In the genomic region with DNA sequence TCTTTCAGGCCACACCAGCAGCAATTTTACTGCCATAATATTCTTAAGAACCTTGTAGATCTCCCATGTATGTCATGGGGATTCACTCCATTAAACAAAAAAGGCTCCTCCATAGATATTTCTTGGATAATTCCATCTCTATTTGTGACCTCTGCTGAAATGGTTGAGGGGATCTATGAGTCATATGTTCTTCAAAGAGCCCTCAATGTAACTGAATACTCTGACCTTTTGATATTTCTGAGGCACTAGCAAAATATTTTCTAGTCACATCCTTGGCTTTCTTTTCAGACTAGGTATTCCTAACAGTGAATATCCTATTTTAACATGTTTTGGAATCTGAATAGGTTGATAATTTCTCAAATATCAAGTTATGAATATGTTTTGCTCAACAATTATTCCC, we compare ENCODE assay signal across 21 cellular contexts. TPM values are rescaled to one million over a fixed set of nuclear protein-coding genes. Genes with fewer than 3 reads are reported as not detected.
A peak's percentile ranks its signal among the peaks of the same experiment; 100 is the strongest.
DNase-seq lines count a peak whose midpoint lies in the region; ATAC-seq and TF ChIP-seq lines count a peak whose summit lies in the region.
"Had no signal": no experiment of that assay in that cellular context is flagged by ENCODE, and none has a peak within 500 bp of the region (broad histone marks: within the 10 kb centered on the region; RNA-seq: fewer than 3 reads in every experiment).

No MANE protein-coding gene starts in this region.

- peaks cover 26% of the 10 kb centered on the region for H3K4me1 ChIP-seq in CD8-positive, alpha-beta memory T cell (ENCODE audit: insufficient read depth, low read length)
- H3K4me1 ChIP-seq in naive thymus-derived CD4-positive, alpha-beta T cell (ENCODE audit: control insufficient read depth in 2 of 2, insufficient read depth in 2 of 2, low read length in 2 of 2): peaks cover 4 to 12% of the 10 kb centered on the region in 2 donors
- H3K4me1 ChIP-seq: SJSA1 had no signal

- H3K36me3 Mint-ChIP-seq in activated CD4-positive, alpha-beta T cell treated with anti-CD3 and anti-CD28 coated beads for 36 hours (ENCODE audit: low read depth): peaks cover 36% of the 10 kb centered on the region
- H3K36me3 Mint-ChIP-seq in CD8-positive, alpha-beta memory T cell: peaks cover 22 to 76% (median 44%) of the 10 kb centered on the region in 3 donors
- H3K36me3 Mint-ChIP-seq in activated CD8-positive, alpha-beta T cell treated with anti-CD3 and anti-CD28 coated beads for 36 hours (ENCODE audit: low read depth): peaks cover 76% of the 10 kb centered on the region
- H3K36me3 Mint-ChIP-seq in naive thymus-derived CD4-positive, alpha-beta T cell: peaks cover 20 to 68% (median 52%) of the 10 kb centered on the region in 5 donors

- H3K27me3 ChIP-seq in CD8-positive, alpha-beta memory T cell (ENCODE audit: insufficient read depth, low read length, poor library complexity, severe bottlenecking): no peaks in the 10 kb centered on the region
- no peaks in the 10 kb centered on the region for H3K27me3 ChIP-seq in naive thymus-derived CD4-positive, alpha-beta T cell (ENCODE audit: control insufficient read depth in 2 of 2, insufficient read depth in 2 of 2, low read length in 2 of 2)

- no peak for DNase-seq in activated CD4-positive, alpha-beta T cell treated with anti-CD3 and anti-CD28 coated beads for 36 hours
- DNase-seq in activated CD4-positive, alpha-beta T cell treated with anti-CD3 and anti-CD28 coated beads, Interleukin-2, amount 50 U/mL, for 1 hour: no peak
- no peak for DNase-seq in CD8-positive, alpha-beta memory T cell
- no peak for DNase-seq in activated CD8-positive, alpha-beta T cell treated with anti-CD3 and anti-CD28 coated beads for 36 hours
- no peak for DNase-seq in naive thymus-derived CD4-positive, alpha-beta T cell
- DNase-seq in posterior vena cava (ENCODE audit: low spot score) (no peak), GOT3 (lab: John Stamatoyannopoulos, UW) (no peak)
- DNase-seq: ACHN, EL, GF-D8, Kasumi-1, NCI-H1417 treated with DMSO at 0.1 percent for 48 hours, NCI-H187, NCI-H446, NCI-H526, OCI-M1 had no signal

- H3K36me3 ChIP-seq in CD8-positive, alpha-beta memory T cell (ENCODE audit: insufficient read depth, low read length): peaks cover 3% of the 10 kb centered on the region
- no peaks in the 10 kb centered on the region for H3K36me3 ChIP-seq in naive thymus-derived CD4-positive, alpha-beta T cell (ENCODE audit: control insufficient read depth in 2 of 3, insufficient read depth in 3 of 3, low read length in 3 of 3)
- H3K36me3 ChIP-seq: BLaER1 treated with 17β-estradiol and CSF1 and Interleukin-3, amounts not matched to agents 10 nM and 100 nM; SJSA1 had no signal

- no peak overlapping the region for H3K4me3 ChIP-seq in CD8-positive, alpha-beta memory T cell (ENCODE audit: low read length)
- no peak overlapping the region for H3K4me3 ChIP-seq in naive thymus-derived CD4-positive, alpha-beta T cell (ENCODE audit: low read length)
- H3K4me3 ChIP-seq: BLaER1 treated with 17β-estradiol and CSF1 and Interleukin-3, amounts not matched to agents 10 nM and 100 nM; SJSA1 had no signal

- no peaks in the 10 kb centered on the region for H3K27me3 Mint-ChIP-seq in activated CD4-positive, alpha-beta T cell treated with anti-CD3 and anti-CD28 coated beads for 36 hours
- H3K27me3 Mint-ChIP-seq in CD8-positive, alpha-beta memory T cell: peaks cover 3 to 18% of the 10 kb centered on the region in 2 donors
- no peaks in the 10 kb centered on the region for H3K27me3 Mint-ChIP-seq in activated CD8-positive, alpha-beta T cell treated with anti-CD3 and anti-CD28 coated beads for 36 hours
- H3K27me3 Mint-ChIP-seq in naive thymus-derived CD4-positive, alpha-beta T cell: peaks cover 0 to 19% (median 2%) of the 10 kb centered on the region in 5 donors

- H3K27ac ChIP-seq in CD8-positive, alpha-beta memory T cell (ENCODE audit: low read depth, low read length): no peak overlapping the region
- H3K27ac ChIP-seq in naive thymus-derived CD4-positive, alpha-beta T cell (ENCODE audit: low read depth, low read length): no peak overlapping the region
- H3K27ac ChIP-seq: 22Rv1; BLaER1 treated with 17β-estradiol and CSF1 and Interleukin-3, amounts not matched to agents 10 nM and 100 nM; SJSA1 had no signal

- H3K9me3 Mint-ChIP-seq in activated CD4-positive, alpha-beta T cell treated with anti-CD3 and anti-CD28 coated beads for 36 hours (ENCODE audit: low read depth): peaks cover 17% of the 10 kb centered on the region
- peaks cover 6 to 28% (median 21%) of the 10 kb centered on the region in 5 donors for H3K9me3 Mint-ChIP-seq in CD8-positive, alpha-beta memory T cell
- peaks cover 27% of the 10 kb centered on the region for H3K9me3 Mint-ChIP-seq in activated CD8-positive, alpha-beta T cell treated with anti-CD3 and anti-CD28 coated beads for 36 hours
- peaks cover 2 to 58% (median 35%) of the 10 kb centered on the region in 11 donors for H3K9me3 Mint-ChIP-seq in naive thymus-derived CD4-positive, alpha-beta T cell

- H3K27ac Mint-ChIP-seq in activated CD4-positive, alpha-beta T cell treated with anti-CD3 and anti-CD28 coated beads for 36 hours: peak overlapping the region; percentile 32
- H3K27ac Mint-ChIP-seq in CD8-positive, alpha-beta memory T cell: peak overlapping the region in 6 of 8 donors; percentile 39 to 66 (median 55)
- H3K27ac Mint-ChIP-seq in activated CD8-positive, alpha-beta T cell treated with anti-CD3 and anti-CD28 coated beads for 36 hours: peak overlapping the region; percentile 82
- peak overlapping the region in 6 of 9 donors; percentile 34 to 82 (median 58) for H3K27ac Mint-ChIP-seq in naive thymus-derived CD4-positive, alpha-beta T cell

- POLR2A ChIA-PET in activated CD4-positive, alpha-beta T cell treated with anti-CD3 and anti-CD28 coated beads for 36 hours (lab: Charles Lee): no interaction called here
- POLR2A ChIA-PET in CD8-positive, alpha-beta memory T cell (lab: Charles Lee): interaction anchor here (1.0 kb wide), 1 partner anchor 42 kb away, joined by 11 read pairs; no protein-coding TSS in a partner anchor
- POLR2A ChIA-PET in activated CD8-positive, alpha-beta T cell treated with anti-CD3 and anti-CD28 coated beads for 36 hours (lab: Charles Lee): no interaction called here
- POLR2A ChIA-PET in naive thymus-derived CD4-positive, alpha-beta T cell (lab: Charles Lee): interaction anchor here (0.5 to 3.2 kb wide), 6 partner anchors 9 to 361 kb away, joined by 3 to 20 read pairs (median 4); no protein-coding TSS in a partner anchor

- intact Hi-C loops in activated CD4-positive, alpha-beta T cell treated with anti-CD3 and anti-CD28 coated beads for 36 hours (cut with DNase I, micrococcal nuclease): no loop called here
- intact Hi-C loops in activated CD8-positive, alpha-beta T cell treated with anti-CD3 and anti-CD28 coated beads for 36 hours (cut with micrococcal nuclease): no loop called here
- intact Hi-C loops in naive thymus-derived CD4-positive, alpha-beta T cell (cut with micrococcal nuclease): no loop called here
- intact Hi-C loops in posterior vena cava (cut with DNase I): no loop called here

- CTCF ChIA-PET in activated CD4-positive, alpha-beta T cell treated with anti-CD3 and anti-CD28 coated beads for 36 hours (lab: Charles Lee): interaction anchor here (0.7 to 1.2 kb wide), 3 partner anchors 25 to 852 kb away, joined by 3 to 5 read pairs (median 4); no protein-coding TSS in a partner anchor
- CTCF ChIA-PET in CD8-positive, alpha-beta memory T cell (lab: Charles Lee): interaction anchor here (1.4 kb wide), 1 partner anchor 94 kb away, joined by 3 read pairs; no protein-coding TSS in a partner anchor
- CTCF ChIA-PET in activated CD8-positive, alpha-beta T cell treated with anti-CD3 and anti-CD28 coated beads for 36 hours (lab: Charles Lee): interaction anchor here (0.7 to 1.4 kb wide), 2 partner anchors 8 to 11 kb away, joined by 3 to 4 read pairs; no protein-coding TSS in a partner anchor
- CTCF ChIA-PET in naive thymus-derived CD4-positive, alpha-beta T cell (lab: Charles Lee): no interaction called here

- peaks cover 40% of the 10 kb centered on the region for H3K4me1 Mint-ChIP-seq in activated CD4-positive, alpha-beta T cell treated with anti-CD3 and anti-CD28 coated beads for 36 hours
- peaks cover 53 to 86% (median 75%) of the 10 kb centered on the region in 3 donors for H3K4me1 Mint-ChIP-seq in CD8-positive, alpha-beta memory T cell
- H3K4me1 Mint-ChIP-seq in activated CD8-positive, alpha-beta T cell treated with anti-CD3 and anti-CD28 coated beads for 36 hours (ENCODE audit: low read depth): peaks cover 60% of the 10 kb centered on the region
- peaks cover 11 to 70% (median 48%) of the 10 kb centered on the region in 7 donors for H3K4me1 Mint-ChIP-seq in naive thymus-derived CD4-positive, alpha-beta T cell

- no peak for TF ChIP-seq CTCF in activated CD8-positive, alpha-beta T cell treated with anti-CD3 and anti-CD28 coated beads for 36 hours (IDR thresholded peaks at IDR 0.05)

- peaks cover 10% of the 10 kb centered on the region for H3K9me3 ChIP-seq in CD8-positive, alpha-beta memory T cell (ENCODE audit: low read length)
- no peaks in the 10 kb centered on the region for H3K9me3 ChIP-seq in naive thymus-derived CD4-positive, alpha-beta T cell (ENCODE audit: control insufficient read depth in 2 of 3, low read length in 3 of 3)
- H3K9me3 ChIP-seq: BLaER1 treated with 17β-estradiol and CSF1 and Interleukin-3, amounts not matched to agents 10 nM and 100 nM; SJSA1 had no signal

- no peak for ATAC-seq in activated CD4-positive, alpha-beta T cell treated with anti-CD3 and anti-CD28 coated beads for 36 hours
- peak; percentile 45 for ATAC-seq in activated CD8-positive, alpha-beta T cell treated with anti-CD3 and anti-CD28 coated beads for 36 hours
- ATAC-seq in naive thymus-derived CD4-positive, alpha-beta T cell: no peak
- ATAC-seq in GM19328 (IDR thresholded peaks at IDR 0.05; ENCODE audit: unreplicated experiment): no peak

- no peak overlapping the region for H3K4me3 Mint-ChIP-seq in activated CD4-positive, alpha-beta T cell treated with anti-CD3 and anti-CD28 coated beads for 36 hours
- H3K4me3 Mint-ChIP-seq in CD8-positive, alpha-beta memory T cell: peak overlapping the region in 4 of 7 donors; percentile 17 to 51 (median 34)
- peak overlapping the region; percentile 98 for H3K4me3 Mint-ChIP-seq in activated CD8-positive, alpha-beta T cell treated with anti-CD3 and anti-CD28 coated beads for 36 hours
- peak overlapping the region in 3 of 10 donors; percentile 40 to 91 (median 44) for H3K4me3 Mint-ChIP-seq in naive thymus-derived CD4-positive, alpha-beta T cell

RNA-seq across cellular contexts. Expression of gene NELL2, which starts 6.6 kb away (rescaled TPM):
- 10 to 100 TPM; 28.4 to 35.8 TPM for total RNA-seq in activated CD4-positive, alpha-beta T cell treated with anti-CD3 and anti-CD28 coated beads for 36 hours
- 10 to 100 TPM; 60.2 to 67.0 TPM for total RNA-seq in CD8-positive, alpha-beta memory T cell
- polyA plus RNA-seq in CD8-positive, alpha-beta memory T cell: 203 TPM
- total RNA-seq in activated CD8-positive, alpha-beta T cell treated with anti-CD3 and anti-CD28 coated beads for 36 hours: 100 to 1,000 TPM in 1 of 2 experiments, 10 to 100 TPM in 1; 99.7 to 106 TPM
- 100 to 1,000 TPM in 4 of 5 experiments, 10 to 100 TPM in 1; 60.9 to 414 (median 228) TPM for total RNA-seq in naive thymus-derived CD4-positive, alpha-beta T cell
- polyA plus RNA-seq in naive thymus-derived CD4-positive, alpha-beta T cell: 100 to 1,000 TPM; 152 to 252 TPM
- 1 to 10 TPM in 1 of 2 donors, under 1 TPM in 1; 0.52 to 1.3 TPM for total RNA-seq in posterior vena cava
- total RNA-seq: MCF 10A, SJSA1 had no signal

Comparison
In these comparisons a context has a peak if more than half of its experiments do, and no peak if none do; other contexts are left out.
1. H3K27ac Mint-ChIP-seq: peak in every context shown above with its lines; median percentile 82 in activated CD8-positive, alpha-beta T cell treated with anti-CD3 and anti-CD28 coated beads for 36 hours; 58 in naive thymus-derived CD4-positive, alpha-beta T cell; 55 in CD8-positive, alpha-beta memory T cell; 32 in activated CD4-positive, alpha-beta T cell treated with anti-CD3 and anti-CD28 coated beads for 36 hours.
2. RNA of gene NELL2, which starts 6.6 kb away (total RNA-seq): 60.9 to 414 TPM in naive thymus-derived CD4-positive, alpha-beta T cell, 99.7 to 106 TPM in activated CD8-positive, alpha-beta T cell treated with anti-CD3 and anti-CD28 coated beads for 36 hours, 60.2 to 67.0 TPM in CD8-positive, alpha-beta memory T cell and 28.4 to 35.8 TPM in activated CD4-positive, alpha-beta T cell treated with anti-CD3 and anti-CD28 coated beads for 36 hours; 0.52 to 1.3 TPM in posterior vena cava; every median in the first group is over 10 times any median in the second.
3. POLR2A ChIA-PET loops: an anchor here in CD8-positive, alpha-beta memory T cell (1.0 kb wide) and naive thymus-derived CD4-positive, alpha-beta T cell (0.5 to 3.2 kb wide); none called in activated CD4-positive, alpha-beta T cell treated with anti-CD3 and anti-CD28 coated beads for 36 hours and activated CD8-positive, alpha-beta T cell treated with anti-CD3 and anti-CD28 coated beads for 36 hours.